In the genomic region with DNA sequence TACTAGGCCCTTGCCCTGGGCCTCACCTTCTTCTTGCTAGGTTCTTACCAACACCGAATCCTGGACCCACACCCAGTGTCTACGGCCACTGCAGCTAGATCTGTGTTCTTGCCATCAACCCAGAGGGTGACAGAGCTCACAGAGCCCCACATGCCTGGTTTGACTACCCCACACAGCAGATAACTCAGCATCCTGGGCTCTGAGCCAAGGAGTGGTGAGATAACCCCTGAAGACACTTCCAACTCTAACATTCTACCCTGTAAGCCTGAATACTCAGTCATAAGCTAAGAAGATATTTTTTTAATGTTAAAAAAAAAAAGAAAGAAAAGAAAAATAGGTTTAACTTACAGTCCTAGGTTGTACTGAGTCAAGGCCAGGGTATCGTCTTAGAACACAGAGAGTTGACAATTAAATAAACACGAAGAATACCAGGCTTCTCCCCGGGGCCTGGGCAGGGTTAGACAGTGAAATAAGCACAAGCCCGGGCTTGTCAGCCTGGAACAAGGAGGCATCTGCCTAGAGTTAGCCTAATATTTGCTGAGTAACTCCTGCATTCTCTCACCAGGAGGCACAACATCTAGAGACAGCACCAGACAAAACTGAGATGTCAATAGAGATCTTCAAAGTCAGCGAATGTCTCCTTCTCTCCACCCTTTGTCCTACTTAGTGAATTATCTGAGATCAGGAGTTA, we compare ENCODE assay signal across 10 cellular contexts.
DNase-seq lines count a peak whose midpoint lies in the region; ATAC-seq and TF ChIP-seq lines count a peak whose summit lies in the region.
"Had no signal": no experiment of that assay in that cellular context is flagged by ENCODE, and none has a peak within 500 bp of the region (broad histone marks: within the 10 kb centered on the region; RNA-seq: fewer than 3 reads in every experiment).

No MANE protein-coding gene starts in this region.

- H3K4me3 Mint-ChIP-seq in WTC11: no peak overlapping the region

- H3K27ac Mint-ChIP-seq in WTC11: peak overlapping the region; percentile 65

- POLR2A ChIA-PET in WTC11 (lab: Charles Lee): no interaction called here

- H3K27me3 ChIP-seq in MG63 (no peaks in the 10 kb centered on the region), sigmoid colon (no peaks in the 10 kb centered on the region), ascending aorta (no peaks in the 10 kb centered on the region)
- H3K27me3 ChIP-seq: upper lobe of left lung had no signal

- H3K36me3 ChIP-seq in MG63: no peaks in the 10 kb centered on the region
- no peaks in the 10 kb centered on the region for H3K36me3 ChIP-seq in sigmoid colon
- H3K36me3 ChIP-seq in ascending aorta: no peaks in the 10 kb centered on the region
- H3K36me3 ChIP-seq: upper lobe of left lung had no signal

- intact Hi-C loops in sigmoid colon (cut with DNase I) (no loop called here), ascending aorta (cut with DNase I) (no loop called here)

- TF ChIP-seq CTCF in WTC11 (IDR thresholded peaks at IDR 0.05): no peak
- no peak for TF ChIP-seq CTCF in sigmoid colon (IDR thresholded peaks at IDR 0.05)
- no peak for TF ChIP-seq CTCF in ascending aorta (IDR thresholded peaks at IDR 0.05)

- no peaks in the 10 kb centered on the region for H3K27me3 Mint-ChIP-seq in WTC11 (ENCODE audit: low read depth)

- H3K4me1 Mint-ChIP-seq in WTC11: peaks cover 6% of the 10 kb centered on the region; the same call in 1 of the 2 replicates

- TF ChIP-seq POLR2A in sigmoid colon (IDR thresholded peaks at IDR 0.05): no peak

- peaks cover 17% of the 10 kb centered on the region for H3K9me3 Mint-ChIP-seq in WTC11

- peaks cover 0 to 16% (median 3%) of the 10 kb centered on the region in 4 donors for H3K4me1 ChIP-seq in sigmoid colon
- H3K4me1 ChIP-seq in ascending aorta: no peaks in the 10 kb centered on the region
- H3K4me1 ChIP-seq: upper lobe of left lung had no signal

- WGBS in sigmoid colon, 2 donors: 71 to 73% methylated on average over 7 of the region's 7 CpGs

- H3K27ac ChIP-seq in caudate nucleus (ENCODE audit: low read depth, low read length) (no peak overlapping the region), sigmoid colon (no peak overlapping the region), ascending aorta (no peak overlapping the region)
- H3K27ac ChIP-seq: upper lobe of left lung had no signal

- H3K4me3 ChIP-seq in MG63 (no peak overlapping the region), sigmoid colon (no peak overlapping the region), ascending aorta (no peak overlapping the region)
- H3K4me3 ChIP-seq: upper lobe of left lung had no signal

- TF ChIP-seq EP300 in sigmoid colon (IDR thresholded peaks at IDR 0.05): no peak

- ATAC-seq in WTC11: no peak; the same call in 1 of the 2 replicates

- CTCF ChIA-PET in WTC11 (lab: Charles Lee): no interaction called here

- peak; percentile 60 for DNase-seq in EL
- peak; percentile 9 for DNase-seq in MG63
- DNase-seq in WTC11 (ENCODE audit: low spot score): no peak
- DNase-seq in islet precursor cell: peak; percentile 69
- no peak for DNase-seq in caudate nucleus (lab: John Stamatoyannopoulos, UW)
- no peak for DNase-seq in activated CD4-positive, alpha-beta T cell treated with anti-CD3 and anti-CD28 coated beads for 48 hours
- DNase-seq in sigmoid colon: no peak
- DNase-seq in ascending aorta (ENCODE audit: low spot score in 2 of 2): no peak
- DNase-seq: hypothalamus, upper lobe of left lung had no signal

- no peaks in the 10 kb centered on the region for H3K36me3 Mint-ChIP-seq in WTC11

- no peaks in the 10 kb centered on the region for H3K9me3 ChIP-seq in MG63
- no peaks in the 10 kb centered on the region for H3K9me3 ChIP-seq in sigmoid colon
- no peaks in the 10 kb centered on the region for H3K9me3 ChIP-seq in ascending aorta
- H3K9me3 ChIP-seq: upper lobe of left lung had no signal

TF ChIP-seq in WTC11, 78 proteins besides CTCF, POLR2A, EP300 and RAD21:
- TF ChIP-seq KAT7 (CRISPR knock-in tag; IDR thresholded peaks at IDR 0.05; ENCODE audit: borderline replicate concordance): no peak
- TF ChIP-seq GABPB1 (CRISPR knock-in tag; IDR thresholded peaks at IDR 0.05): no peak
- TF ChIP-seq ZNF671 (CRISPR knock-in tag; IDR thresholded peaks at IDR 0.05): no peak
- TF ChIP-seq, protein P1, sequence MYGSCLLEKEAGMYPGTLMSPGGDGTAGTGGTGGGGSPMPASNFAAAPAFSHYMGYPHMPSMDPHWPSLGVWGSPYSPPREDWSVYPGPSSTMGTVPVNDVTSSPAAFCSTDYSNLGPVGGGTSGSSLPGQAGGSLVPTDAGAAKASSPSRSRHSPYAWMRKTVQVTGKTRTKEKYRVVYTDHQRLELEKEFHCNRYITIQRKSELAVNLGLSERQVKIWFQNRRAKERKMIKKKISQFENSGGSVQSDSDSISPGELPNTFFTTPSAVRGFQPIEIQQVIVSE (CRISPR knock-in tag; IDR thresholded peaks at IDR 0.05; ENCODE audit: borderline replicate concordance): no peak
- TF ChIP-seq ZNF232 (CRISPR knock-in tag; IDR thresholded peaks at IDR 0.05): no peak
- TF ChIP-seq, protein P2, sequence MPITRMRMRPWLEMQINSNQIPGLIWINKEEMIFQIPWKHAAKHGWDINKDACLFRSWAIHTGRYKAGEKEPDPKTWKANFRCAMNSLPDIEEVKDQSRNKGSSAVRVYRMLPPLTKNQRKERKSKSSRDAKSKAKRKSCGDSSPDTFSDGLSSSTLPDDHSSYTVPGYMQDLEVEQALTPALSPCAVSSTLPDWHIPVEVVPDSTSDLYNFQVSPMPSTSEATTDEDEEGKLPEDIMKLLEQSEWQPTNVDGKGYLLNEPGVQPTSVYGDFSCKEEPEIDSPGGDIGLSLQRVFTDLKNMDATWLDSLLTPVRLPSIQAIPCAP (CRISPR knock-in tag; IDR thresholded peaks at IDR 0.05): no peak
- no peak for TF ChIP-seq ZNF423 (CRISPR knock-in tag; IDR thresholded peaks at IDR 0.05)
- TF ChIP-seq TCF7 (CRISPR knock-in tag; IDR thresholded peaks at IDR 0.05; ENCODE audit: low read depth): no peak
- no peak for TF ChIP-seq IRF2 (CRISPR knock-in tag; IDR thresholded peaks at IDR 0.05; ENCODE audit: borderline replicate concordance, low read depth)
- TF ChIP-seq PRRX2 (CRISPR knock-in tag; IDR thresholded peaks at IDR 0.05): no peak
- TF ChIP-seq, protein P3, sequence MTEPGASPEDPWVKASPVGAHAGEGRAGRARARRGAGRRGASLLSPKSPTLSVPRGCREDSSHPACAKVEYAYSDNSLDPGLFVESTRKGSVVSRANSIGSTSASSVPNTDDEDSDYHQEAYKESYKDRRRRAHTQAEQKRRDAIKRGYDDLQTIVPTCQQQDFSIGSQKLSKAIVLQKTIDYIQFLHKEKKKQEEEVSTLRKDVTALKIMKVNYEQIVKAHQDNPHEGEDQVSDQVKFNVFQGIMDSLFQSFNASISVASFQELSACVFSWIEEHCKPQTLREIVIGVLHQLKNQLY (CRISPR knock-in tag; IDR thresholded peaks at IDR 0.05): no peak
- no peak for TF ChIP-seq CREB1 (CRISPR knock-in tag; IDR thresholded peaks at IDR 0.05)
- no peak for TF ChIP-seq FOXP1 (CRISPR knock-in tag; IDR thresholded peaks at IDR 0.05; ENCODE audit: borderline replicate concordance)
- TF ChIP-seq, protein P4, sequence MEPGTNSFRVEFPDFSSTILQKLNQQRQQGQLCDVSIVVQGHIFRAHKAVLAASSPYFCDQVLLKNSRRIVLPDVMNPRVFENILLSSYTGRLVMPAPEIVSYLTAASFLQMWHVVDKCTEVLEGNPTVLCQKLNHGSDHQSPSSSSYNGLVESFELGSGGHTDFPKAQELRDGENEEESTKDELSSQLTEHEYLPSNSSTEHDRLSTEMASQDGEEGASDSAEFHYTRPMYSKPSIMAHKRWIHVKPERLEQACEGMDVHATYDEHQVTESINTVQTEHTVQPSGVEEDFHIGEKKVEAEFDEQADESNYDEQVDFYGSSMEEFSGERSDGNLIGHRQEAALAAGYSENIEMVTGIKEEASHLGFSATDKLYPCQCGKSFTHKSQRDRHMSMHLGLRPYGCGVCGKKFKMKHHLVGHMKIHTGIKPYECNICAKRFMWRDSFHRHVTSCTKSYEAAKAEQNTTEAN (CRISPR knock-in tag; IDR thresholded peaks at IDR 0.05): no peak
- TF ChIP-seq ZNF263 (CRISPR knock-in tag; IDR thresholded peaks at IDR 0.05; ENCODE audit: low read depth): no peak
- TF ChIP-seq SMAD3 (CRISPR knock-in tag; IDR thresholded peaks at IDR 0.05; ENCODE audit: borderline replicate concordance): no peak
- TF ChIP-seq RORB (CRISPR knock-in tag; IDR thresholded peaks at IDR 0.05): no peak
- no peak for TF ChIP-seq CREM (CRISPR knock-in tag; IDR thresholded peaks at IDR 0.05)
- no peak for TF ChIP-seq GTF2I (CRISPR knock-in tag; conservative IDR thresholded peaks at IDR 0.05)
TF ChIP-seq in WTC11: peak in this region for 0.

Comparison
In these comparisons a context has a peak if more than half of its experiments do, and no peak if none do; other contexts are left out.
1. DNase-seq: peak in EL (single experiment), MG63 (single experiment) and islet precursor cell (single experiment); none in WTC11 (single experiment), caudate nucleus (0 of 61), activated CD4-positive, alpha-beta T cell treated with anti-CD3 and anti-CD28 coated beads for 48 hours (single experiment), sigmoid colon (single experiment) and ascending aorta (0 of 2).